18 cellular contexts compared by ENCODE assay signal in genomic region chr19:28493881-28494280, GRCh38.
"Had no signal": no experiment of that assay in that cellular context is flagged by ENCODE, and none has a peak within 500 bp of the region (broad histone marks: within the 10 kb centered on the region; RNA-seq: fewer than 3 reads in every experiment).

No MANE protein-coding gene starts in this region.

- H3K4me1 ChIP-seq: foreskin keratinocyte, right atrium auricular region had no signal

- H3K27me3 ChIP-seq: foreskin keratinocyte, right atrium auricular region, tibial nerve had no signal

- H3K4me3 Mint-ChIP-seq: activated CD4-positive, alpha-beta memory T cell treated with anti-CD3 and anti-CD28 coated beads, Interleukin-2, amount 10 ng/mL, durations not matched to agents 7 days and 5 days; activated CD8-positive, alpha-beta memory T cell treated with anti-CD3 and anti-CD28 coated beads, Interleukin-2, amount 10 ng/mL, durations not matched to agents 7 days and 5 days; activated naive CD8-positive, alpha-beta T cell treated with anti-CD3 and anti-CD28 coated beads for 36 hours; activated T-helper 17 cell treated with anti-CD3 and anti-CD28 coated beads, Interleukin-2, amount 50 U/mL, for 72 hours; naive thymus-derived CD8-positive, alpha-beta T cell had no signal

- H3K4me3 ChIP-seq: right atrium auricular region, tibial nerve had no signal

- H3K27me3 Mint-ChIP-seq: activated CD4-positive, alpha-beta memory T cell treated with anti-CD3 and anti-CD28 coated beads, Interleukin-2, amount 10 ng/mL, durations not matched to agents 7 days and 5 days; activated CD8-positive, alpha-beta memory T cell treated with anti-CD3 and anti-CD28 coated beads, Interleukin-2, amount 10 ng/mL, durations not matched to agents 7 days and 5 days; activated naive CD8-positive, alpha-beta T cell treated with anti-CD3 and anti-CD28 coated beads for 36 hours; activated T-helper 17 cell treated with anti-CD3 and anti-CD28 coated beads, Interleukin-2, amount 50 U/mL, for 72 hours had no signal

- H3K36me3 Mint-ChIP-seq: activated CD8-positive, alpha-beta memory T cell treated with anti-CD3 and anti-CD28 coated beads, Interleukin-2, amount 10 ng/mL, durations not matched to agents 7 days and 5 days; activated naive CD8-positive, alpha-beta T cell treated with anti-CD3 and anti-CD28 coated beads for 36 hours; naive thymus-derived CD8-positive, alpha-beta T cell had no signal

- H3K4me1 Mint-ChIP-seq: activated CD4-positive, alpha-beta memory T cell treated with anti-CD3 and anti-CD28 coated beads, Interleukin-2, amount 10 ng/mL, durations not matched to agents 7 days and 5 days; activated CD8-positive, alpha-beta memory T cell treated with anti-CD3 and anti-CD28 coated beads, Interleukin-2, amount 10 ng/mL, durations not matched to agents 7 days and 5 days; activated naive CD8-positive, alpha-beta T cell treated with anti-CD3 and anti-CD28 coated beads for 36 hours; activated T-helper 17 cell treated with anti-CD3 and anti-CD28 coated beads, Interleukin-2, amount 50 U/mL, for 72 hours had no signal

- H3K9me3 Mint-ChIP-seq: activated T-helper 17 cell treated with anti-CD3 and anti-CD28 coated beads, Interleukin-2, amount 50 U/mL, for 72 hours had no signal

- H3K27ac Mint-ChIP-seq: activated CD4-positive, alpha-beta memory T cell treated with anti-CD3 and anti-CD28 coated beads, Interleukin-2, amount 10 ng/mL, durations not matched to agents 7 days and 5 days; activated CD8-positive, alpha-beta memory T cell treated with anti-CD3 and anti-CD28 coated beads, Interleukin-2, amount 10 ng/mL, durations not matched to agents 7 days and 5 days; activated naive CD8-positive, alpha-beta T cell treated with anti-CD3 and anti-CD28 coated beads for 36 hours; activated T-helper 17 cell treated with anti-CD3 and anti-CD28 coated beads, Interleukin-2, amount 50 U/mL, for 72 hours; progenitor cell of endocrine pancreas had no signal

- DNase-seq: activated CD4-positive, alpha-beta memory T cell treated with anti-CD3 and anti-CD28 coated beads, Interleukin-2, amount 10 ng/mL, durations not matched to agents 7 days and 5 days; activated CD4-positive, alpha-beta T cell treated with anti-CD3 and anti-CD28 coated beads for 48 hours; activated CD8-positive, alpha-beta memory T cell treated with anti-CD3 and anti-CD28 coated beads, Interleukin-2, amount 10 ng/mL, durations not matched to agents 7 days and 5 days; activated naive CD4-positive, alpha-beta T cell; activated naive CD8-positive, alpha-beta T cell treated with anti-CD3 and anti-CD28 coated beads for 36 hours; amniotic stem cell; dermis blood vessel endothelial cell; foreskin keratinocyte; glutamatergic neuron; mesenchymal stem cell; naive thymus-derived CD8-positive, alpha-beta T cell; stimulated activated naive CD8-positive, alpha-beta T cell treated with anti-CD3 and anti-CD28 coated beads, Interleukin-15, Interleukin-2, amounts not matched to agents 100 U/mL and 50 U/mL, for 24 hours; substantia nigra; T-helper 2 cell had no signal

- ATAC-seq: activated CD8-positive, alpha-beta memory T cell treated with anti-CD3 and anti-CD28 coated beads, Interleukin-2, amount 10 ng/mL, durations not matched to agents 7 days and 5 days; activated T-helper 17 cell treated with anti-CD3 and anti-CD28 coated beads, Interleukin-2, amount 50 U/mL, for 72 hours; foreskin keratinocyte; naive thymus-derived CD8-positive, alpha-beta T cell; stimulated activated naive CD8-positive, alpha-beta T cell treated with anti-CD3 and anti-CD28 coated beads, Interleukin-15, Interleukin-2, amounts not matched to agents 100 U/mL and 50 U/mL, for 24 hours had no signal

- H3K9me3 ChIP-seq: right atrium auricular region, tibial nerve had no signal

- H3K36me3 ChIP-seq: right atrium auricular region, tibial nerve had no signal
